ENCODE assay signal across 15 cellular contexts in the genomic region with DNA sequence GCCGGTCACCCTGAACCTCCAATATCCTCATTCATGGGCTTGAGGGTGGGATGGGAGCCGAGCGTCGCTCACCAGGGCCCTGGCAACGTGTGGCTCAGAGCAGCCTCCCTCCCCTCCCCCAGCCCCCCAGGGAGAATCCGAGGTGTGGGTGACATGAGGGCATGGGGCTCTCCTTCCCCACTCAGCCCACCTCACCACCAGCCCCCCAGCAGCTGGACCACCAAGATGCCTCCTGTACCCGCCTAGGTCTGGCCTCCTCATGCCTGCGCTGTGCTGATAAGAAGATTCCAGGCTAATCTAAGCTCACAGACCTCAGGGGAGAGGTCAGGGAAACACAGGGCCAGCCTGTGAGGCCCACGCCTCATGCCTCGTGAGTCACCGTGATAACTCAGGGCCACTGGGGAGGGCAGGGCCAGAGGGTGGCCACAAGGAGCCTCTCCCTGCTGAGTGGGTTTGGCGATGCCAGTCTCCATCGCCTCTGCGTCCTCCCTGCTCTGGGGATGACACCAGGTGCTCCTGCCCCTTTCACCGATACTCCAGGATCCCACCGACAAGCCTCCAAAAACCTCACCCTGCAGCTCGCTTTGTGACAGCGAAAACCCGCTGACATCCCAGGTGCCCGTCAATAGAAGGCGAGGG. TPM values are rescaled to one million over a fixed set of nuclear protein-coding genes. Genes with fewer than 3 reads are reported as not detected.
DNase-seq lines count a peak whose midpoint lies in the region; ATAC-seq, FAIRE-seq and TF ChIP-seq lines count a peak whose summit lies in the region.
"Had no signal": no experiment of that assay in that cellular context is flagged by ENCODE, and none has a peak within 500 bp of the region (broad histone marks: within the 10 kb centered on the region; RNA-seq: fewer than 3 reads in every experiment).

No MANE protein-coding gene starts in this region.

- H3K9ac ChIP-seq in kidney (ENCODE audit: low read length in 2 of 2) = no peak overlapping the region

- H3K36me3 ChIP-seq in WERI-Rb-1 (no peaks in the 10 kb centered on the region), urinary bladder (ENCODE audit: insufficient read depth) (peaks cover under 1% of the 10 kb centered on the region), kidney (ENCODE audit: control insufficient read depth in 1 of 2, insufficient read depth in 2 of 2, low read length in 2 of 2) (no peaks in the 10 kb centered on the region)

- no peaks in the 10 kb centered on the region for H3K4me1 ChIP-seq in urinary bladder (ENCODE audit: insufficient read depth)
- H3K4me1 ChIP-seq in kidney (ENCODE audit: control insufficient read depth in 1 of 2, insufficient read depth in 1 of 2, low read depth in 1 of 2, low read length in 2 of 2) = peaks cover 0 to 3% of the 10 kb centered on the region in 2 donors

- H3K27me3 ChIP-seq in WERI-Rb-1 (ENCODE audit: insufficient read depth, low read depth, severe bottlenecking) = no peaks in the 10 kb centered on the region

- no peak for FAIRE-seq in kidney (lab: Jason Lieb, UNC)
- FAIRE-seq: bronchial epithelial cell, keratinocyte had no signal

- intact Hi-C loops in kidney (cut with DNase I) = no loop called here

- 81% methylated on average over 21 of the region's 21 CpGs for WGBS in urinary bladder

- H3K27ac ChIP-seq in WERI-Rb-1 (peak overlapping the region; percentile 31; the same call in 1 of the 2 replicates), urinary bladder (ENCODE audit: low read depth) (peak overlapping the region; percentile 12), kidney (ENCODE audit: low read depth in 2 of 2, low read length in 2 of 2) (no peak overlapping the region)
- H3K27ac ChIP-seq: 22Rv1 had no signal

- peak; percentile 41 for DNase-seq in NCI-H82 (lab: John Stamatoyannopoulos, UW)
- DNase-seq in NCI-H82 treated with DMSO at 0.1 percent for 48 hours (lab: John Stamatoyannopoulos, UW; ENCODE audit: unreplicated experiment) = no peak
- peak; percentile 67 for DNase-seq in WERI-Rb-1
- DNase-seq in iris pigment epithelial cell (ENCODE audit: low read depth) = peak; percentile 23
- no peak for DNase-seq in midbrain (lab: John Stamatoyannopoulos, UW)
- no peak for DNase-seq in kidney
- DNase-seq: MV-4-11; NCI-H510A; stimulated activated CD4-positive, alpha-beta T cell treated with anti-CD3 and anti-CD28 coated beads, Interleukin-4, amount 100 ng/mL, for 4 hours had no signal

- H3K4me3 ChIP-seq in WERI-Rb-1 (ENCODE audit: low read depth, low read length) (no peak overlapping the region), urinary bladder (ENCODE audit: low read depth, low read length) (no peak overlapping the region), kidney (ENCODE audit: low read length in 2 of 2) (no peak overlapping the region)

- TF ChIP-seq CTCF in WERI-Rb-1 (IDR thresholded peaks at IDR 0.05; ENCODE audit: low read depth, low read length) (no peak), kidney (IDR thresholded peaks at IDR 0.05; ENCODE audit: borderline replicate concordance, extremely low read depth, insufficient read depth) (no peak)

- ATAC-seq in HG02884 (IDR thresholded peaks at IDR 0.05; ENCODE audit: unreplicated experiment) = no peak
- ATAC-seq: esophagus mucosa had no signal

- no peaks in the 10 kb centered on the region for H3K9me3 ChIP-seq in WERI-Rb-1 (ENCODE audit: severe bottlenecking)
- H3K9me3 ChIP-seq in kidney (ENCODE audit: control insufficient read depth in 1 of 2, low read length in 2 of 2) = no peaks in the 10 kb centered on the region

RNA-seq across cellular contexts. Expression of gene TESC, which starts 56.9 kb away (rescaled TPM):
- total RNA-seq in urinary bladder = 16.1 TPM
- polyA plus RNA-seq in urinary bladder = 22.4 TPM
- total RNA-seq in kidney = 92.6 TPM
- 19.1 TPM for polyA plus RNA-seq in kidney (ENCODE audit: insufficient read depth, low read depth, low replicate concordance)
- total RNA-seq: bronchial epithelial cell had no signal

Comparison
In these comparisons a context has a peak if more than half of its experiments do, and no peak if none do; other contexts are left out.
1. DNase-seq: peak in NCI-H82 (single experiment), WERI-Rb-1 (single experiment) and iris pigment epithelial cell (single experiment); none in NCI-H82 treated with DMSO at 0.1 percent for 48 hours (single experiment), midbrain (single experiment) and kidney (single experiment).
2. H3K27ac ChIP-seq: peak in WERI-Rb-1 (single experiment) and urinary bladder (single experiment); none in kidney (0 of 2).